1 cellular context compared by ENCODE assay signal in the genomic region with DNA sequence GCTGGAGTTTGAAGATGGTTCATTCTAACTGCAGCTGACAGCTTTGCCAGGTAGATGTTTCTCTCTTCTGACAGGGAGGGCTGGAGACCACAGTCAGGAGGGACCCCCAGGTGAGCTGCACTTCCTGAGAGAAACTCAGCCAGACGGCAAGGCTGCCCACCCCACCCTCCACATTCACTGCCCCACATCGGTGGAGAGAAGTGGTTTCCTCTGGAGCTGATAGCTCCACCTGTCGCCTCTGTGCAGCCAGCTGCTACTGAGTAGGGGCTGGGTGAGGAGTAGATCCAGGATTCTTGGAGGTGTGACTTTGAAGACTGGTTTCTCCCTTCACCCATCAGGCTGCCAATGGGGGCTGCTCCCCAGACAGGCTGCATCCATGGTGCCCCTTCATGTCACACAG.
TF ChIP-seq lines count a peak whose summit lies in the region.

No MANE protein-coding gene starts in this region.

TF ChIP-seq in K562, 482 proteins besides CTCF, POLR2A, EP300 and RAD21:
- TF ChIP-seq, protein P1, sequence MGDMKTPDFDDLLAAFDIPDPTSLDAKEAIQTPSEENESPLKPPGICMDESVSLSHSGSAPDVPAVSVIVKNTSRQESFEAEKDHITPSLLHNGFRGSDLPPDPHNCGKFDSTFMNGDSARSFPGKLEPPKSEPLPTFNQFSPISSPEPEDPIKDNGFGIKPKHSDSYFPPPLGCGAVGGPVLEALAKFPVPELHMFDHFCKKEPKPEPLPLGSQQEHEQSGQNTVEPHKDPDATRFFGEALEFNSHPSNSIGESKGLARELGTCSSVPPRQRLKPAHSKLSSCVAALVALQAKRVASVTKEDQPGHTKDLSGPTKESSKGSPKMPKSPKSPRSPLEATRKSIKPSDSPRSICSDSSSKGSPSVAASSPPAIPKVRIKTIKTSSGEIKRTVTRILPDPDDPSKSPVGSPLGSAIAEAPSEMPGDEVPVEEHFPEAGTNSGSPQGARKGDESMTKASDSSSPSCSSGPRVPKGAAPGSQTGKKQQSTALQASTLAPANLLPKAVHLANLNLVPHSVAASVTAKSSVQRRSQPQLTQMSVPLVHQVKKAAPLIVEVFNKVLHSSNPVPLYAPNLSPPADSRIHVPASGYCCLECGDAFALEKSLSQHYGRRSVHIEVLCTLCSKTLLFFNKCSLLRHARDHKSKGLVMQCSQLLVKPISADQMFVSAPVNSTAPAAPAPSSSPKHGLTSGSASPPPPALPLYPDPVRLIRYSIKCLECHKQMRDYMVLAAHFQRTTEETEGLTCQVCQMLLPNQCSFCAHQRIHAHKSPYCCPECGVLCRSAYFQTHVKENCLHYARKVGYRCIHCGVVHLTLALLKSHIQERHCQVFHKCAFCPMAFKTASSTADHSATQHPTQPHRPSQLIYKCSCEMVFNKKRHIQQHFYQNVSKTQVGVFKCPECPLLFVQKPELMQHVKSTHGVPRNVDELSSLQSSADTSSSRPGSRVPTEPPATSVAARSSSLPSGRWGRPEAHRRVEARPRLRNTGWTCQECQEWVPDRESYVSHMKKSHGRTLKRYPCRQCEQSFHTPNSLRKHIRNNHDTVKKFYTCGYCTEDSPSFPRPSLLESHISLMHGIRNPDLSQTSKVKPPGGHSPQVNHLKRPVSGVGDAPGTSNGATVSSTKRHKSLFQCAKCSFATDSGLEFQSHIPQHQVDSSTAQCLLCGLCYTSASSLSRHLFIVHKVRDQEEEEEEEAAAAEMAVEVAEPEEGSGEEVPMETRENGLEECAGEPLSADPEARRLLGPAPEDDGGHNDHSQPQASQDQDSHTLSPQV (IDR thresholded peaks at IDR 0.05) = no peak
- TF ChIP-seq RBM14 (IDR thresholded peaks at IDR 0.05; ENCODE audit: borderline replicate concordance, insufficient read depth, low read depth, low read length) = no peak
- TF ChIP-seq CHD4 (IDR thresholded peaks at IDR 0.05; ENCODE audit: insufficient read depth, insufficient replicate concordance, low read depth, low read length, poor library complexity, severe bottlenecking) = no peak
- no peak for TF ChIP-seq IRF1 (CRISPR knock-in tag; IDR thresholded peaks at IDR 0.05; ENCODE audit: borderline replicate concordance)
- no peak for TF ChIP-seq DEAF1 (CRISPR knock-in tag; IDR thresholded peaks at IDR 0.05)
- no peak for TF ChIP-seq GTF3C2 (IDR thresholded peaks at IDR 0.05; ENCODE audit: borderline replicate concordance, extremely low read depth, insufficient read length)
- no peak for TF ChIP-seq POLR2H (tag; IDR thresholded peaks at IDR 0.05; ENCODE audit: low read depth)
- TF ChIP-seq RB1 (IDR thresholded peaks at IDR 0.05; ENCODE audit: low read depth) = no peak
- no peak for TF ChIP-seq SP1 (CRISPR knock-in tag; IDR thresholded peaks at IDR 0.05)
- no peak for TF ChIP-seq ZNF311 (CRISPR knock-in tag; IDR thresholded peaks at IDR 0.05)
